ENCODE assay signal across 2 cellular contexts in the genomic region with DNA sequence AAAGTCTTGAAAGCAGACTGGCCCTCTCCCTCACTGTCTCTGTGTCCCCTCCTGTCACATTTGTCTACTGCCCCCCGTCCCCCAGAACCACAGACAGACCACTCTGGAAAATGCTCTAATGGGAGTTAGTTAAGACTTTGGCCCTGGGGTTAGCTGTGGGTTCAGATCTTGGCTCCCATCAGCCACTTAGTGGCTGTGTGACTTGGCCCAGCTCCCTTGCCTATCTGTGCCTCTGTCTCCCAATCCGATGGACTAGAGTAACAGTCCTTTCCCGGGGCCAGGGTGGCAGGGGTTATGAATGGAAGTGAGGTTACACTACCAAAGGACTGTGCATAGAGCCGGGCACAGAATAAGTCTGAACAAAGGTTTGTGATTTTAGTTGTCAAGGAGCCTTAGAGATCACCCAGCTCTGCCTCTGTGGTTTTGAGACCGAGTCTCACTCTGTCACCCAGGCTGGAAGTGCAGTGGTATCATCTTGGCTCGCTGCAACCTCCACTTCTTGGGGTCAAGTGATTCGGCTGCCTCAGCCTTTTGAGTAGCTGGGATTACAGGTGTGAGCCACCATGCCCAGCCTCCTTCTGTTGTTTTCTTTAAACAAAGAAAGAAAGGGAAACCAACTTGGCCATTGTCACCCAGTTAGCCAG.
TF ChIP-seq lines count a peak whose summit lies in the region.

No MANE protein-coding gene starts in this region.

TF ChIP-seq in HEK293, 187 proteins besides CTCF, POLR2A, EP300 and RAD21:
- TF ChIP-seq, protein P1, sequence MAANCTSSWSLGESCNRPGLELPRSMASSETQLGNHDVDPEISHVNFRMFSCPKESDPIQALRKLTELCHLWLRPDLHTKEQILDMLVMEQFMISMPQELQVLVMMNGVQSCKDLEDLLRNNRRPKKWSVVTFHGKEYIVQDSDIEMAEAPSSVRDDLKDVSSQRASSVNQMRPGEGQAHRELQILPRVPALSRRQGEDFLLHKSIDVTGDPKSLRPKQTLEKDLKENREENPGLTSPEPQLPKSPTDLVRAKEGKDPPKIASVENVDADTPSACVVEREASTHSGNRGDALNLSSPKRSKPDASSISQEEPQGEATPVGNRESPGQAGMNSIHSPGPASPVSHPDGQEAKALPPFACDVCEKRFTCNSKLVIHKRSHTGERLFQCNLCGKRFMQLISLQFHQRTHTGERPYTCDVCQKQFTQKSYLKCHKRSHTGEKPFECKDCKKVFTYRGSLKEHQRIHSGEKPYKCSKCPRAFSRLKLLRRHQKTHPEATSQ (tag by site-specific recombination; IDR thresholded peaks at IDR 0.05), result no peak
- TF ChIP-seq ZBTB1 (tag by site-specific recombination; IDR thresholded peaks at IDR 0.05) (no peak), ZNF843 (tag by site-specific recombination; IDR thresholded peaks at IDR 0.05) (no peak), MYNN (tag by site-specific recombination; IDR thresholded peaks at IDR 0.05; ENCODE audit: borderline replicate concordance) (no peak), ZNF623 (tag by site-specific recombination; IDR thresholded peaks at IDR 0.05) (no peak), ZNF157 (tag by site-specific recombination; IDR thresholded peaks at IDR 0.05) (no peak)
- TF ChIP-seq, protein P2, sequence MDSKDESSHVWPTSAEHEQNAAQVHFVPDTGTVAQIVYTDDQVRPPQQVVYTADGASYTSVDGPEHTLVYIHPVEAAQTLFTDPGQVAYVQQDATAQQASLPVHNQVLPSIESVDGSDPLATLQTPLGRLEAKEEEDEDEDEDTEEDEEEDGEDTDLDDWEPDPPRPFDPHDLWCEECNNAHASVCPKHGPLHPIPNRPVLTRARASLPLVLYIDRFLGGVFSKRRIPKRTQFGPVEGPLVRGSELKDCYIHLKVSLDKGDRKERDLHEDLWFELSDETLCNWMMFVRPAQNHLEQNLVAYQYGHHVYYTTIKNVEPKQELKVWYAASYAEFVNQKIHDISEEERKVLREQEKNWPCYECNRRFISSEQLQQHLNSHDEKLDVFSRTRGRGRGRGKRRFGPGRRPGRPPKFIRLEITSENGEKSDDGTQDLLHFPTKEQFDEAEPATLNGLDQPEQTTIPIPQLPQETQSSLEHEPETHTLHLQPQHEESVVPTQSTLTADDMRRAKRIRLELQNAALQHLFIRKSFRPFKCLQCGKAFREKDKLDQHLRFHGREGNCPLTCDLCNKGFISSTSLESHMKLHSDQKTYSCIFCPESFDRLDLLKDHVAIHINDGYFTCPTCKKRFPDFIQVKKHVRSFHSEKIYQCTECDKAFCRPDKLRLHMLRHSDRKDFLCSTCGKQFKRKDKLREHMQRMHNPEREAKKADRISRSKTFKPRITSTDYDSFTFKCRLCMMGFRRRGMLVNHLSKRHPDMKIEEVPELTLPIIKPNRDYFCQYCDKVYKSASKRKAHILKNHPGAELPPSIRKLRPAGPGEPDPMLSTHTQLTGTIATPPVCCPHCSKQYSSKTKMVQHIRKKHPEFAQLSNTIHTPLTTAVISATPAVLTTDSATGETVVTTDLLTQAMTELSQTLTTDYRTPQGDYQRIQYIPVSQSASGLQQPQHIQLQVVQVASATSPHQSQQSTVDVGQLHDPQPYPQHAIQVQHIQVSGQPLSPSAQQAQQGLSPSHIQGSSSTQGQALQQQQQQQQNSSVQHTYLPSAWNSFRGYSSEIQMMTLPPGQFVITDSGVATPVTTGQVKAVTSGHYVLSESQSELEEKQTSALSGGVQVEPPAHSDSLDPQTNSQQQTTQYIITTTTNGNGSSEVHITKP (tag by site-specific recombination; IDR thresholded peaks at IDR 0.05), result peak; percentile 69
- TF ChIP-seq, protein P3, sequence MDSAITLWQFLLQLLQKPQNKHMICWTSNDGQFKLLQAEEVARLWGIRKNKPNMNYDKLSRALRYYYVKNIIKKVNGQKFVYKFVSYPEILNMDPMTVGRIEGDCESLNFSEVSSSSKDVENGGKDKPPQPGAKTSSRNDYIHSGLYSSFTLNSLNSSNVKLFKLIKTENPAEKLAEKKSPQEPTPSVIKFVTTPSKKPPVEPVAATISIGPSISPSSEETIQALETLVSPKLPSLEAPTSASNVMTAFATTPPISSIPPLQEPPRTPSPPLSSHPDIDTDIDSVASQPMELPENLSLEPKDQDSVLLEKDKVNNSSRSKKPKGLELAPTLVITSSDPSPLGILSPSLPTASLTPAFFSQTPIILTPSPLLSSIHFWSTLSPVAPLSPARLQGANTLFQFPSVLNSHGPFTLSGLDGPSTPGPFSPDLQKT (IDR thresholded peaks at IDR 0.05; ENCODE audit: borderline replicate concordance, low read depth, low read length), result no peak

TF ChIP-seq in HepG2, 621 proteins besides CTCF, POLR2A, EP300 and RAD21:
- TF ChIP-seq KDM6A (CRISPR knock-in tag; IDR thresholded peaks at IDR 0.05; ENCODE audit: low read depth) (no peak), MIER3 (CRISPR knock-in tag; IDR thresholded peaks at IDR 0.05; ENCODE audit: borderline replicate concordance) (no peak), ZNF337 (CRISPR knock-in tag; IDR thresholded peaks at IDR 0.05; ENCODE audit: borderline replicate concordance, low read depth) (no peak), ZNF768 (CRISPR knock-in tag; IDR thresholded peaks at IDR 0.05) (peak; percentile 58; the same call in 1 of the 2 replicates)
